Comparison of ENCODE assay signal across 22 cellular contexts in the genomic region with DNA sequence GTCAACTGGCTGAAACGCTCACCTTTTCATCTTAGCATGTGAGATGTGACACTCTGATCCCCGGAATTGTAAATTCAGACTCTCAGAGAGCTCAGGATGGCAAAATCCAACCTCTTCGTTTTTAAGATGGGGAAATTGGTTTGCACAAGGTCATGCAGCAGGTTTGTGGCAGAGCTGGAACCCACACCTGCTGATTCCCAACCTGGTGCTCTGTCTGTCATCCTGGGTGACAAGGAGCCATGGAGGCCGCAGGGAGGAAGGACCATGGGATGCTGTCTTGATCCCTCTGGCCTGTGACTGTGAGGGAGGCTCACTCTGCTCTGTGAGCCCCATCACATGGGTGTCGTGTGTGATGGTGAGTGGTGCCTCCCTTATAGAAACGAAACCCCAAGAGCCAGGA.
A peak's percentile ranks its signal among the peaks of the same experiment; 100 is the strongest.
DNase-seq lines count a peak whose midpoint lies in the region; ATAC-seq and TF ChIP-seq lines count a peak whose summit lies in the region.
"Had no signal": no experiment of that assay in that cellular context is flagged by ENCODE, and none has a peak within 500 bp of the region (broad histone marks: within the 10 kb centered on the region; RNA-seq: fewer than 3 reads in every experiment).

No MANE protein-coding gene starts in this region.

- DNase-seq in activated T-cell treated with anti-CD3 and anti-CD28 coated beads, Interleukin-2, amount 50 U/mL, for 1 hour, result peak; percentile 6
- DNase-seq in activated T-cell treated with anti-CD3 and anti-CD28 coated beads, Interleukin-2, amount 50 U/mL, for 72 hours, result no peak
- DNase-seq in WERI-Rb-1 (no peak), mesenteric fat pad (ENCODE audit: low spot score) (peak; percentile 43), NCI-H2081 treated with DMSO at 0.1 percent for 48 hours (lab: John Stamatoyannopoulos, UW) (no peak), caudate nucleus (lab: John Stamatoyannopoulos, UW) (no peak)
- no peak for DNase-seq in effector memory CD8-positive, alpha-beta T cell
- no peak for DNase-seq in stimulated activated naive CD8-positive, alpha-beta T cell treated with anti-CD3 and anti-CD28 coated beads, Interleukin-15, Interleukin-2, amounts not matched to agents 100 U/mL and 50 U/mL, for 24 hours
- DNase-seq: CD4-positive, CD25-positive, alpha-beta regulatory T cell; CD8-positive, alpha-beta memory T cell; DMS 273 treated with DMSO at 0.1 percent for 48 hours; DMS79; EL; GDM1; H9 had no signal

- H3K27me3 Mint-ChIP-seq in activated T-cell treated with anti-CD3 and anti-CD28 coated beads, Interleukin-2, amount 50 U/mL, for 72 hours (ENCODE audit: low read depth), result peaks cover 16% of the 10 kb centered on the region
- peaks cover 11 to 29% of the 10 kb centered on the region in 2 donors for H3K27me3 Mint-ChIP-seq in effector memory CD8-positive, alpha-beta T cell

- no peaks in the 10 kb centered on the region for H3K9me3 Mint-ChIP-seq in activated T-cell treated with anti-CD3 and anti-CD28 coated beads, Interleukin-2, amount 50 U/mL, for 72 hours
- no peaks in the 10 kb centered on the region for H3K9me3 Mint-ChIP-seq in effector memory CD8-positive, alpha-beta T cell
- H3K9me3 Mint-ChIP-seq: CD8-positive, alpha-beta memory T cell; GM23338; H9 had no signal

- H3K27me3 ChIP-seq in WERI-Rb-1 (ENCODE audit: insufficient read depth, low read depth, severe bottlenecking), result no peaks in the 10 kb centered on the region

- ATAC-seq in activated T-cell treated with anti-CD3 and anti-CD28 coated beads, Interleukin-2, amount 50 U/mL, for 72 hours (replicated peaks in 1 of 2), result no peak
- ATAC-seq in effector memory CD8-positive, alpha-beta T cell (replicated peaks), result no peak
- ATAC-seq in stimulated activated naive CD8-positive, alpha-beta T cell treated with anti-CD3 and anti-CD28 coated beads, Interleukin-15, Interleukin-2, amounts not matched to agents 100 U/mL and 50 U/mL, for 24 hours, result no peak
- ATAC-seq: GM12878, GM23338, HCT116 had no signal

- H3K27ac Mint-ChIP-seq in activated T-cell treated with anti-CD3 and anti-CD28 coated beads, Interleukin-2, amount 50 U/mL, for 72 hours, result no peak overlapping the region
- peak overlapping the region; percentile 51 to 86 for H3K27ac Mint-ChIP-seq in effector memory CD8-positive, alpha-beta T cell
- H3K27ac Mint-ChIP-seq: B cell, GM23338, H9 had no signal

- H3K27ac ChIP-seq in WERI-Rb-1 (peak overlapping the region; percentile 88), caudate nucleus (ENCODE audit: low read depth, low read length) (no peak overlapping the region)
- H3K27ac ChIP-seq: 22Rv1, BLaER1, C4-2B had no signal

- no peaks in the 10 kb centered on the region for H3K36me3 Mint-ChIP-seq in activated T-cell treated with anti-CD3 and anti-CD28 coated beads, Interleukin-2, amount 50 U/mL, for 72 hours (ENCODE audit: insufficient read depth in 2 of 2)
- peaks cover 2% of the 10 kb centered on the region for H3K36me3 Mint-ChIP-seq in effector memory CD8-positive, alpha-beta T cell (ENCODE audit: insufficient read depth)
- H3K36me3 Mint-ChIP-seq: CD4-positive, CD25-positive, alpha-beta regulatory T cell had no signal

- H3K36me3 ChIP-seq in WERI-Rb-1, result peaks cover 21% of the 10 kb centered on the region
- H3K36me3 ChIP-seq: BLaER1 had no signal

- no peak overlapping the region for H3K4me3 Mint-ChIP-seq in activated T-cell treated with anti-CD3 and anti-CD28 coated beads, Interleukin-2, amount 50 U/mL, for 72 hours
- H3K4me3 Mint-ChIP-seq in effector memory CD8-positive, alpha-beta T cell, result no peak overlapping the region
- H3K4me3 Mint-ChIP-seq: B cell, GM23338, H9 had no signal

- no peaks in the 10 kb centered on the region for H3K9me3 ChIP-seq in WERI-Rb-1 (ENCODE audit: severe bottlenecking)
- H3K9me3 ChIP-seq: BLaER1 had no signal

- H3K4me1 Mint-ChIP-seq in activated T-cell treated with anti-CD3 and anti-CD28 coated beads, Interleukin-2, amount 50 U/mL, for 72 hours (ENCODE audit: low read depth), result peaks cover 18% of the 10 kb centered on the region
- H3K4me1 Mint-ChIP-seq in effector memory CD8-positive, alpha-beta T cell (ENCODE audit: low read depth in 2 of 2), result peaks cover 12 to 23% of the 10 kb centered on the region in 2 donors

- no peak overlapping the region for H3K4me3 ChIP-seq in WERI-Rb-1 (ENCODE audit: low read depth, low read length)
- H3K4me3 ChIP-seq: BLaER1, GM12878, GM23338 had no signal

- no peak for TF ChIP-seq CTCF in WERI-Rb-1 (IDR thresholded peaks at IDR 0.05; ENCODE audit: low read depth, low read length)

Comparison
In these comparisons a context has a peak if more than half of its experiments do, and no peak if none do; other contexts are left out.
1. DNase-seq: peak in activated T-cell treated with anti-CD3 and anti-CD28 coated beads, Interleukin-2, amount 50 U/mL, for 1 hour (single experiment) and mesenteric fat pad (single experiment); none in activated T-cell treated with anti-CD3 and anti-CD28 coated beads, Interleukin-2, amount 50 U/mL, for 72 hours (0 of 2), WERI-Rb-1 (single experiment), effector memory CD8-positive, alpha-beta T cell (0 of 3), NCI-H2081 treated with DMSO at 0.1 percent for 48 hours (single experiment), stimulated activated naive CD8-positive, alpha-beta T cell treated with anti-CD3 and anti-CD28 coated beads, Interleukin-15, Interleukin-2, amounts not matched to agents 100 U/mL and 50 U/mL, for 24 hours (single experiment) and caudate nucleus (0 of 61).